Comparison of ENCODE assay signal across 10 cellular contexts in genomic region chr14:65210118-65210826, GRCh38.
DNase-seq lines count a peak whose midpoint lies in the region; ATAC-seq and TF ChIP-seq lines count a peak whose summit lies in the region.
"Had no signal": no experiment of that assay in that cellular context is flagged by ENCODE, and none has a peak within 500 bp of the region (broad histone marks: within the 10 kb centered on the region; RNA-seq: fewer than 3 reads in every experiment).

No MANE protein-coding gene starts in this region.

- ATAC-seq in activated CD8-positive, alpha-beta T cell treated with anti-CD3 and anti-CD28 coated beads, Interleukin-2, amount 10 ng/mL, durations not matched to agents 7 days and 5 days, result peak; percentile 41
- ATAC-seq in memory B cell (ENCODE audit: low read depth) (peak; percentile 20), HG02852 (IDR thresholded peaks at IDR 0.05; ENCODE audit: unreplicated experiment) (no peak)

- no peak for TF ChIP-seq EP300 in esophagus muscularis mucosa (IDR thresholded peaks at IDR 0.05)

- no peaks in the 10 kb centered on the region for H3K9me3 ChIP-seq in esophagus muscularis mucosa

- H3K9me3 Mint-ChIP-seq in activated CD8-positive, alpha-beta T cell treated with anti-CD3 and anti-CD28 coated beads, Interleukin-2, amount 10 ng/mL, durations not matched to agents 7 days and 5 days (ENCODE audit: insufficient read depth), result no peaks in the 10 kb centered on the region
- no peaks in the 10 kb centered on the region for H3K9me3 Mint-ChIP-seq in memory B cell

- no peaks in the 10 kb centered on the region for H3K4me1 ChIP-seq in esophagus muscularis mucosa

- H3K27ac Mint-ChIP-seq in activated CD8-positive, alpha-beta T cell treated with anti-CD3 and anti-CD28 coated beads, Interleukin-2, amount 10 ng/mL, durations not matched to agents 7 days and 5 days, result peak overlapping the region; percentile 84
- H3K27ac Mint-ChIP-seq in memory B cell, result peak overlapping the region; percentile 94
- H3K27ac Mint-ChIP-seq: endodermal cell had no signal

- no peak overlapping the region for H3K27ac ChIP-seq in esophagus muscularis mucosa (replicated peaks in 1 of 4)

- DNase-seq in Daoy (ENCODE audit: low read depth) (peak; percentile 27), M059J (ENCODE audit: low read depth) (peak; percentile 82), memory B cell (ENCODE audit: low spot score in 2 of 2) (no peak), posterior vena cava (ENCODE audit: low spot score) (no peak), esophagus muscularis mucosa (ENCODE audit: extremely low spot score) (no peak), T1000 (lab: John Stamatoyannopoulos, UW) (no peak)
- peak; percentile 56 for DNase-seq in activated CD8-positive, alpha-beta T cell treated with anti-CD3 and anti-CD28 coated beads, Interleukin-2, amount 10 ng/mL, durations not matched to agents 7 days and 5 days
- DNase-seq: endodermal cell, NCI-H2081 treated with DMSO at 0.1 percent for 48 hours had no signal

- peak overlapping the region; percentile 56 for H3K4me3 Mint-ChIP-seq in activated CD8-positive, alpha-beta T cell treated with anti-CD3 and anti-CD28 coated beads, Interleukin-2, amount 10 ng/mL, durations not matched to agents 7 days and 5 days
- H3K4me3 Mint-ChIP-seq in memory B cell, result peak overlapping the region; percentile 64
- H3K4me3 Mint-ChIP-seq: endodermal cell had no signal

- no peak overlapping the region for H3K4me3 ChIP-seq in esophagus muscularis mucosa

- intact Hi-C loops in posterior vena cava (cut with DNase I), result no loop called here
- intact Hi-C loops in esophagus muscularis mucosa (cut with DNase I), result no loop called here

- H3K27me3 ChIP-seq in esophagus muscularis mucosa, result no peaks in the 10 kb centered on the region

- H3K36me3 ChIP-seq in esophagus muscularis mucosa, result no peaks in the 10 kb centered on the region

- CTCF ChIA-PET in activated CD8-positive, alpha-beta T cell treated with anti-CD3 and anti-CD28 coated beads, Interleukin-2, amount 10 ng/mL, durations not matched to agents 7 days and 5 days (lab: Charles Lee), result interaction anchor here (1.3 kb wide), 1 partner anchor 42 kb away, joined by 5 read pairs; no protein-coding TSS in a partner anchor

- 80% methylated on average over 4 of the region's 4 CpGs for WGBS in esophagus muscularis mucosa

- peaks cover 14% of the 10 kb centered on the region for H3K36me3 Mint-ChIP-seq in activated CD8-positive, alpha-beta T cell treated with anti-CD3 and anti-CD28 coated beads, Interleukin-2, amount 10 ng/mL, durations not matched to agents 7 days and 5 days (ENCODE audit: low read depth)
- peaks cover 2% of the 10 kb centered on the region for H3K36me3 Mint-ChIP-seq in memory B cell

- no peaks in the 10 kb centered on the region for H3K27me3 Mint-ChIP-seq in activated CD8-positive, alpha-beta T cell treated with anti-CD3 and anti-CD28 coated beads, Interleukin-2, amount 10 ng/mL, durations not matched to agents 7 days and 5 days (ENCODE audit: low read depth)
- no peaks in the 10 kb centered on the region for H3K27me3 Mint-ChIP-seq in memory B cell

- POLR2A ChIA-PET in activated CD8-positive, alpha-beta T cell treated with anti-CD3 and anti-CD28 coated beads, Interleukin-2, amount 10 ng/mL, durations not matched to agents 7 days and 5 days (lab: Charles Lee), result no interaction called here

- no peak for TF ChIP-seq POLR2A in esophagus muscularis mucosa (IDR thresholded peaks at IDR 0.05; ENCODE audit: low read depth)

- H3K4me1 Mint-ChIP-seq in activated CD8-positive, alpha-beta T cell treated with anti-CD3 and anti-CD28 coated beads, Interleukin-2, amount 10 ng/mL, durations not matched to agents 7 days and 5 days (ENCODE audit: low read depth), result peaks cover 72% of the 10 kb centered on the region
- H3K4me1 Mint-ChIP-seq in memory B cell, result peaks cover 57% of the 10 kb centered on the region

- no peak for TF ChIP-seq CTCF in esophagus muscularis mucosa (IDR thresholded peaks at IDR 0.05)

Comparison
In these comparisons a context has a peak if more than half of its experiments do, and no peak if none do; other contexts are left out.
1. DNase-seq: peak in Daoy (single experiment), M059J (single experiment) and activated CD8-positive, alpha-beta T cell treated with anti-CD3 and anti-CD28 coated beads, Interleukin-2, amount 10 ng/mL, durations not matched to agents 7 days and 5 days (single experiment); none in memory B cell (0 of 2), posterior vena cava (single experiment), esophagus muscularis mucosa (single experiment) and T1000 (single experiment).